ENCODE assay signal across 8 cellular contexts in genomic region chr15:29674661-29675533, GRCh38.
DNase-seq lines count a peak whose midpoint lies in the region; ATAC-seq, FAIRE-seq and TF ChIP-seq lines count a peak whose summit lies in the region.

No MANE protein-coding gene starts in this region.

- no peak overlapping the region for H3K27ac Mint-ChIP-seq in astrocyte (ENCODE audit: unreplicated experiment)
- H3K27ac Mint-ChIP-seq in CD4-positive, alpha-beta memory T cell, result no peak overlapping the region

- H3K27me3 ChIP-seq in astrocyte (ENCODE audit: insufficient read depth, low read length), result no peaks in the 10 kb centered on the region
- no peaks in the 10 kb centered on the region for H3K27me3 ChIP-seq in iPS-18a (ENCODE audit: control insufficient read depth, insufficient read depth, low read length)
- no peaks in the 10 kb centered on the region for H3K27me3 ChIP-seq in skeletal muscle satellite cell (ENCODE audit: control insufficient read depth, insufficient read depth, low read length)
- no peaks in the 10 kb centered on the region for H3K27me3 ChIP-seq in CD4-positive, alpha-beta memory T cell (ENCODE audit: insufficient read depth, low read length)

- intact Hi-C loops in CD4-positive, alpha-beta memory T cell (cut with micrococcal nuclease), result no loop called here

- H3K4me2 ChIP-seq in astrocyte (ENCODE audit: low read length) (peak overlapping the region; percentile 88), skeletal muscle satellite cell (ENCODE audit: low read length) (peak overlapping the region; percentile 89)

- H2AFZ ChIP-seq in astrocyte (ENCODE audit: low read depth, low read length), result peak overlapping the region; percentile 74

- no peak for TF ChIP-seq CTCF in astrocyte (IDR thresholded peaks at IDR 0.05; ENCODE audit: insufficient read depth, low read depth, low read length)

- CTCF ChIA-PET in CD4-positive, alpha-beta memory T cell (lab: Charles Lee; ENCODE audit: partially characterized antibody), result no interaction called here

- H3K4me3 ChIP-seq in astrocyte (ENCODE audit: insufficient read depth, low read depth, low read length) (peak overlapping the region; percentile 55), iPS-18a (ENCODE audit: low read length) (peak overlapping the region; percentile 65), skeletal muscle satellite cell (ENCODE audit: low read length) (peak overlapping the region; percentile 75)
- H3K4me3 ChIP-seq in CD4-positive, alpha-beta memory T cell (ENCODE audit: low read length in 2 of 2), result no peak overlapping the region

- H3K36me3 Mint-ChIP-seq in astrocyte (ENCODE audit: low read depth, unreplicated experiment), result peaks cover 2% of the 10 kb centered on the region
- H3K36me3 Mint-ChIP-seq in CD4-positive, alpha-beta memory T cell, result no peaks in the 10 kb centered on the region

- peak overlapping the region; percentile 76 for H3K9ac ChIP-seq in astrocyte (ENCODE audit: low read length)
- H3K9ac ChIP-seq in iPS-18a (ENCODE audit: low read length), result peak overlapping the region; percentile 14
- H3K9ac ChIP-seq in skeletal muscle satellite cell (ENCODE audit: low read depth, low read length), result peak overlapping the region; percentile 80

- H3K27ac ChIP-seq in astrocyte (ENCODE audit: low read depth, low read length) (peak overlapping the region; percentile 51), iPS-18a (ENCODE audit: low read length) (no peak overlapping the region)
- H3K27ac ChIP-seq in CD4-positive, alpha-beta memory T cell (ENCODE audit: low read depth, low read length), result no peak overlapping the region

- peaks cover 2% of the 10 kb centered on the region for H3K79me2 ChIP-seq in astrocyte (ENCODE audit: insufficient read depth, low read length)

- no peaks in the 10 kb centered on the region for H3K27me3 Mint-ChIP-seq in astrocyte (ENCODE audit: low read depth, unreplicated experiment)
- H3K27me3 Mint-ChIP-seq in CD4-positive, alpha-beta memory T cell, result peaks cover 17 to 31% of the 10 kb centered on the region in 2 donors

- H3K4me1 Mint-ChIP-seq in astrocyte (ENCODE audit: low read depth, unreplicated experiment), result peaks cover 25% of the 10 kb centered on the region
- peaks cover 0 to 4% (median under 1%) of the 10 kb centered on the region in 4 donors for H3K4me1 Mint-ChIP-seq in CD4-positive, alpha-beta memory T cell

- H3K4me1 ChIP-seq in astrocyte (ENCODE audit: insufficient read depth, low read length), result peaks cover 53% of the 10 kb centered on the region
- H3K4me1 ChIP-seq in iPS-18a (ENCODE audit: control insufficient read depth, low read depth, low read length), result peaks cover 7% of the 10 kb centered on the region
- H3K4me1 ChIP-seq in skeletal muscle satellite cell (ENCODE audit: control insufficient read depth, insufficient read depth, low read length), result peaks cover 51% of the 10 kb centered on the region
- no peaks in the 10 kb centered on the region for H3K4me1 ChIP-seq in CD4-positive, alpha-beta memory T cell (ENCODE audit: insufficient read depth, low read length)

- peaks cover 3% of the 10 kb centered on the region for H3K9me3 Mint-ChIP-seq in astrocyte (ENCODE audit: unreplicated experiment)
- peaks cover 0 to 5% (median 1%) of the 10 kb centered on the region in 8 donors for H3K9me3 Mint-ChIP-seq in CD4-positive, alpha-beta memory T cell

- H4K20me1 ChIP-seq in astrocyte (ENCODE audit: insufficient read depth, low read length), result no peaks in the 10 kb centered on the region

- H3K9me3 ChIP-seq in astrocyte (ENCODE audit: insufficient read depth, low read depth, low read length) (no peaks in the 10 kb centered on the region), iPS-18a (ENCODE audit: control insufficient read depth, low read depth, low read length) (no peaks in the 10 kb centered on the region), skeletal muscle satellite cell (replicated peaks; ENCODE audit: low read length) (no peaks in the 10 kb centered on the region)
- no peaks in the 10 kb centered on the region for H3K9me3 ChIP-seq in CD4-positive, alpha-beta memory T cell (ENCODE audit: control insufficient read depth in 1 of 2, low read length in 2 of 2)

- DNase-seq in HT-29 (ENCODE audit: low spot score) (peak; percentile 78), astrocyte (ENCODE audit: low read depth) (peak; percentile 50), NCI-H2107 treated with DMSO at 0.1 percent for 48 hours (lab: John Stamatoyannopoulos, UW; ENCODE audit: unreplicated experiment) (no peak)
- no peak for DNase-seq in CD4-positive, alpha-beta memory T cell

- peak overlapping the region; percentile 86 for H3K4me3 Mint-ChIP-seq in astrocyte (ENCODE audit: unreplicated experiment)
- no peak overlapping the region for H3K4me3 Mint-ChIP-seq in CD4-positive, alpha-beta memory T cell

- POLR2A ChIA-PET in CD4-positive, alpha-beta memory T cell (lab: Charles Lee; ENCODE audit: partially characterized antibody), result no interaction called here

- no peak for FAIRE-seq in astrocyte (lab: Jason Lieb, UNC)

- ATAC-seq in HG03378 (IDR thresholded peaks at IDR 0.05; ENCODE audit: unreplicated experiment) (no peak), GM21717 (IDR thresholded peaks at IDR 0.05; ENCODE audit: unreplicated experiment) (no peak)

- H3K36me3 ChIP-seq in astrocyte (ENCODE audit: insufficient read depth, low read length) (no peaks in the 10 kb centered on the region), iPS-18a (ENCODE audit: control insufficient read depth, low read depth, low read length) (no peaks in the 10 kb centered on the region), skeletal muscle satellite cell (ENCODE audit: insufficient read depth, low read length) (no peaks in the 10 kb centered on the region)
- H3K36me3 ChIP-seq in CD4-positive, alpha-beta memory T cell (ENCODE audit: insufficient read depth, low read length), result no peaks in the 10 kb centered on the region

Comparison
In these comparisons a context has a peak if more than half of its experiments do, and no peak if none do; other contexts are left out.
1. DNase-seq: peak in HT-29 (single experiment) and astrocyte (single experiment); none in NCI-H2107 treated with DMSO at 0.1 percent for 48 hours (single experiment) and CD4-positive, alpha-beta memory T cell (0 of 5).
2. H3K4me3 ChIP-seq: peak in astrocyte (single experiment), iPS-18a (single experiment) and skeletal muscle satellite cell (single experiment); none in CD4-positive, alpha-beta memory T cell (0 of 2).
3. H3K9ac ChIP-seq: peak in every context shown above with its lines; median percentile 80 in skeletal muscle satellite cell; 76 in astrocyte; 14 in iPS-18a.